12 cellular contexts compared by ENCODE assay signal in the genomic region with DNA sequence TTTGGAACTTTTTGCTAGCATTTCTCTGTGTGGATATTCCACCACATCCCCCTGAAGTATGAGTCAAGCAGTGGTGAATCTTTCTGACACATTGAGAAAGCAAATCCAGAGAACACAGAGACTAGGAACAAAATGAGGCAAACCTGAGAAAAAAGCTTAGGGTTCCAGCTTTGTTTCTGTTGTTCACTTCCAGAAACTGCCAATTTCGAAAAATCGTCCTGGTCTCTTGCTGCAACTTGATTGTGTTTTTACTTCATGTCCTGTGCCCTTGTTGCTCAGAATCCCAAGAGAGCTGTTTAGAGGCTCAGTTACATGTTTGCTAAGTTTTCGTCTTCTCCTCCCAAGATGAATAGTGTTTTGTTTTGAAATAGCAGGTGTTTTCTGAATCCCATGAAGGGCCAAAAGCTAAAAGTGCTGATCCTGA. TPM values are rescaled to one million over a fixed set of nuclear protein-coding genes. Genes with fewer than 3 reads are reported as not detected.
DNase-seq lines count a peak whose midpoint lies in the region; ATAC-seq, FAIRE-seq and TF ChIP-seq lines count a peak whose summit lies in the region.
"Had no signal": no experiment of that assay in that cellular context is flagged by ENCODE, and none has a peak within 500 bp of the region (broad histone marks: within the 10 kb centered on the region; RNA-seq: fewer than 3 reads in every experiment).

No MANE protein-coding gene starts in this region.

- H3K36me3 ChIP-seq in keratinocyte (ENCODE audit: control insufficient read depth in 2 of 2, extremely low read depth in 1 of 2, insufficient read depth in 2 of 2, low read length in 2 of 2), result peaks cover 3 to 4% of the 10 kb centered on the region in 2 experiments

- H3K9ac ChIP-seq in H9 (ENCODE audit: extremely low read depth, insufficient read length, low read length) (no peak overlapping the region), keratinocyte (ENCODE audit: control insufficient read depth, extremely low read depth, insufficient read depth, low read length) (no peak overlapping the region)

- H2AK5ac ChIP-seq in H9 (ENCODE audit: insufficient read length, low read length), result no peak overlapping the region

- no CpG with 5 or more reads among the region's 3 CpGs for WGBS in H9 (ENCODE audit: extremely low coverage, insufficient read length, low lambda C conversion rate)

- no peak overlapping the region for H3K4ac ChIP-seq in H9 (ENCODE audit: low read depth, low read length)

- H2BK120ac ChIP-seq in H9 (ENCODE audit: low read depth, low read length, poor library complexity, severe bottlenecking), result no peak overlapping the region

- H3K27ac Mint-ChIP-seq in H9, result peak overlapping the region in 1 of 3 experiments; percentile 62; a peak in 2 of 7 replicates
- H3K27ac Mint-ChIP-seq in activated T-helper 1 cell treated with anti-CD3 and anti-CD28 coated beads, Interleukin-12 subunit alpha, Interleukin-12 subunit beta, Interleukin-2, Interleukin-4 antibody, amounts not matched to agents 30 ng/mL and 10 ng/mL and 1 ng/mL, durations not matched to agents 14 hours and 24 hours and 36 hours, result peak overlapping the region; percentile 26

- H3K4me1 ChIP-seq in H9 (ENCODE audit: insufficient read depth, low read length) (peaks cover 15% of the 10 kb centered on the region; the same call in 1 of the 2 replicates), keratinocyte (ENCODE audit: control insufficient read depth, extremely low read depth, insufficient read depth, low read length) (peaks cover 28% of the 10 kb centered on the region)

- dilution Hi-C loops in keratinocyte (cut with MboI; ENCODE audit: extremely low pct_ligation_motif_present, low sequenced_read_pairs), result loop anchor here (5.0 kb wide), 1 partner anchor 42 kb away; no protein-coding TSS in a partner anchor

- no peak overlapping the region for H4K8ac ChIP-seq in H9 (replicated peaks; ENCODE audit: insufficient read length, low read depth, low read length)

- H3K23me2 ChIP-seq in H9 (ENCODE audit: insufficient read length, low read depth, low read length, poor library complexity, severe bottlenecking), result no peaks in the 10 kb centered on the region

- H3K27ac ChIP-seq in C4-2B (peak overlapping the region; percentile 4; the same call in 1 of the 2 replicates), H9 (ENCODE audit: insufficient read length, low read depth, low read length) (no peak overlapping the region), keratinocyte (ENCODE audit: control insufficient read depth, insufficient read depth, low read length) (peak overlapping the region; percentile 26)

- no peak overlapping the region for H2BK20ac ChIP-seq in H9 (ENCODE audit: low read depth, low read length, poor library complexity, severe bottlenecking)

- H3T11ph ChIP-seq in H9 (ENCODE audit: low read length), result no peak overlapping the region

- no peak for TF ChIP-seq CTCF in C4-2B (conservative IDR thresholded peaks at IDR 0.05)
- no peak for TF ChIP-seq CTCF in H9 (conservative IDR thresholded peaks at IDR 0.05)
- no peak for TF ChIP-seq CTCF in keratinocyte (optimal IDR thresholded peaks at IDR 0.05 in 1 of 3, IDR thresholded peaks at IDR 0.05 in 1 of 3, conservative IDR thresholded peaks at IDR 0.05 in 1 of 3; ENCODE audit: extremely low read depth in 1 of 3, insufficient read depth in 2 of 3, low read length in 3 of 3)

- H3K4me3 ChIP-seq in keratinocyte (ENCODE audit: control insufficient read depth in 2 of 3, extremely low read depth in 1 of 3, insufficient read depth in 2 of 3, low read depth in 1 of 3, low read length in 3 of 3), result no peak overlapping the region

- DNase-seq in H9 (no peak), keratinocyte (ENCODE audit: low read depth, low spot score) (no peak), NCI-H2029 treated with DMSO at 0.1 percent for 48 hours (lab: John Stamatoyannopoulos, UW) (no peak), H4 (ENCODE audit: low spot score) (no peak), NCI-H446 (lab: John Stamatoyannopoulos, UW) (no peak)
- DNase-seq in activated T-helper 1 cell treated with anti-CD3 and anti-CD28 coated beads, Interleukin-12 subunit alpha, Interleukin-12 subunit beta, Interleukin-2, Interleukin-4 antibody, amounts not matched to agents 30 ng/mL and 10 ng/mL and 1 ng/mL, durations not matched to agents 14 hours and 24 hours and 36 hours (ENCODE audit: low spot score), result no peak
- DNase-seq: activated gamma-delta T cell treated with Interleukin-2 at 50 U/mL for 16 hours, dermis blood vessel endothelial cell, NCI-H1694 had no signal

- H4K5ac ChIP-seq in H9 (ENCODE audit: insufficient read length, low read depth, low read length), result no peak overlapping the region

- H3K14ac ChIP-seq in H9 (ENCODE audit: insufficient read depth, low read length), result no peak overlapping the region

- peaks cover 14 to 24% (median 19%) of the 10 kb centered on the region in 3 experiments for H3K36me3 Mint-ChIP-seq in H9 (ENCODE audit: insufficient read depth in 1 of 3, low read depth in 3 of 3)
- peaks cover 36% of the 10 kb centered on the region for H3K36me3 Mint-ChIP-seq in activated T-helper 1 cell treated with anti-CD3 and anti-CD28 coated beads, Interleukin-12 subunit alpha, Interleukin-12 subunit beta, Interleukin-2, Interleukin-4 antibody, amounts not matched to agents 30 ng/mL and 10 ng/mL and 1 ng/mL, durations not matched to agents 14 hours and 24 hours and 36 hours (ENCODE audit: low read depth)

- no peak overlapping the region for H3K56ac ChIP-seq in H9 (ENCODE audit: insufficient read length, low read depth, low read length)

- H2AFZ ChIP-seq in H9 (ENCODE audit: low read length) (no peak overlapping the region), keratinocyte (ENCODE audit: control insufficient read depth, low read length) (no peak overlapping the region)

- no peak for ATAC-seq in GM19452 (IDR thresholded peaks at IDR 0.05; ENCODE audit: unreplicated experiment)

- intact Hi-C loops in activated T-helper 1 cell treated with anti-CD3 and anti-CD28 coated beads, Interleukin-12 subunit alpha, Interleukin-12 subunit beta, Interleukin-2, Interleukin-4 antibody, amounts not matched to agents 30 ng/mL and 10 ng/mL and 1 ng/mL, durations not matched to agents 14 hours and 24 hours and 36 hours (cut with micrococcal nuclease), result loop anchor here (5.0 kb wide), 1 partner anchor 72 kb away; no protein-coding TSS in a partner anchor

- H3K27me3 ChIP-seq in H9 (ENCODE audit: insufficient read depth, low read length), result no peaks in the 10 kb centered on the region
- no peaks in the 10 kb centered on the region for H3K27me3 ChIP-seq in keratinocyte (ENCODE audit: control insufficient read depth, extremely low read depth, insufficient read depth, low read length)

- peaks cover 21% of the 10 kb centered on the region; the same call in 1 of the 2 replicates for H3K79me2 ChIP-seq in H9 (ENCODE audit: insufficient read depth, low read length)
- peaks cover 95% of the 10 kb centered on the region for H3K79me2 ChIP-seq in keratinocyte (ENCODE audit: control insufficient read depth, insufficient read depth, low read length)

- H2BK5ac ChIP-seq in H9 (ENCODE audit: insufficient read length, low read length), result no peak overlapping the region

- no peak overlapping the region for H2BK15ac ChIP-seq in H9 (ENCODE audit: low read depth, low read length)

- no peak overlapping the region for H3K23ac ChIP-seq in H9 (ENCODE audit: insufficient read length, low read depth, low read length)

- H3K79me1 ChIP-seq in H9 (ENCODE audit: insufficient read depth, low read depth, low read length, poor library complexity, severe bottlenecking), result peaks cover 5% of the 10 kb centered on the region

- H3K18ac ChIP-seq in H9 (ENCODE audit: insufficient read length, low read depth, low read length), result peak overlapping the region; percentile 15

- peaks cover 3% of the 10 kb centered on the region for H3K9me1 ChIP-seq in keratinocyte (ENCODE audit: control insufficient read depth, extremely low read depth, insufficient read depth, low read length)

- peaks cover 40 to 46% of the 10 kb centered on the region in 2 experiments for H3K4me1 Mint-ChIP-seq in H9
- peaks cover 67% of the 10 kb centered on the region for H3K4me1 Mint-ChIP-seq in activated T-helper 1 cell treated with anti-CD3 and anti-CD28 coated beads, Interleukin-12 subunit alpha, Interleukin-12 subunit beta, Interleukin-2, Interleukin-4 antibody, amounts not matched to agents 30 ng/mL and 10 ng/mL and 1 ng/mL, durations not matched to agents 14 hours and 24 hours and 36 hours (ENCODE audit: low read depth)

- no peaks in the 10 kb centered on the region for H4K20me1 ChIP-seq in H9 (ENCODE audit: control insufficient read depth, insufficient read depth, insufficient read length)
- peaks cover 15% of the 10 kb centered on the region for H4K20me1 ChIP-seq in keratinocyte (ENCODE audit: control insufficient read depth, extremely low read depth, insufficient read depth, low read length)

- FAIRE-seq in keratinocyte (lab: Jason Lieb, UNC), result peak; percentile 52
- FAIRE-seq: GM12891 had no signal

- H3K27me3 Mint-ChIP-seq in H9 (ENCODE audit: low read depth), result no peaks in the 10 kb centered on the region
- no peaks in the 10 kb centered on the region for H3K27me3 Mint-ChIP-seq in activated T-helper 1 cell treated with anti-CD3 and anti-CD28 coated beads, Interleukin-12 subunit alpha, Interleukin-12 subunit beta, Interleukin-2, Interleukin-4 antibody, amounts not matched to agents 30 ng/mL and 10 ng/mL and 1 ng/mL, durations not matched to agents 14 hours and 24 hours and 36 hours (ENCODE audit: insufficient read depth)

- H3K9me3 ChIP-seq in H9 (ENCODE audit: control insufficient read depth, low read depth, low read length), result no peaks in the 10 kb centered on the region
- no peaks in the 10 kb centered on the region for H3K9me3 ChIP-seq in keratinocyte (ENCODE audit: control insufficient read depth, low read depth, low read length)

- no peaks in the 10 kb centered on the region for H3K9me3 Mint-ChIP-seq in H9
- H3K9me3 Mint-ChIP-seq in activated T-helper 1 cell treated with anti-CD3 and anti-CD28 coated beads, Interleukin-12 subunit alpha, Interleukin-12 subunit beta, Interleukin-2, Interleukin-4 antibody, amounts not matched to agents 30 ng/mL and 10 ng/mL and 1 ng/mL, durations not matched to agents 14 hours and 24 hours and 36 hours, result no peaks in the 10 kb centered on the region

- H3K4me2 ChIP-seq in H9 (ENCODE audit: insufficient read depth, insufficient read length, low read length), result no peak overlapping the region
- peak overlapping the region; percentile 22 for H3K4me2 ChIP-seq in keratinocyte (ENCODE audit: control insufficient read depth, extremely low read depth, insufficient read depth, low read depth, low read length)

- H3K4me3 Mint-ChIP-seq in H9, result no peak overlapping the region
- H3K4me3 Mint-ChIP-seq in activated T-helper 1 cell treated with anti-CD3 and anti-CD28 coated beads, Interleukin-12 subunit alpha, Interleukin-12 subunit beta, Interleukin-2, Interleukin-4 antibody, amounts not matched to agents 30 ng/mL and 10 ng/mL and 1 ng/mL, durations not matched to agents 14 hours and 24 hours and 36 hours, result no peak overlapping the region

- H4K91ac ChIP-seq in H9 (ENCODE audit: insufficient read length, low read depth, low read length), result no peak overlapping the region

- H2BK12ac ChIP-seq in H9 (ENCODE audit: insufficient read length, low read depth, low read length), result no peak overlapping the region

RNA-seq across cellular contexts. Expression of a gene that starts 13.7 kb away (rescaled TPM):
- total RNA-seq in H9 (2021), result 50.4 and 50.8 TPM in 2 replicates
- 82.5 and 86.6 TPM in 2 replicates for total RNA-seq in activated T-helper 1 cell treated with anti-CD3 and anti-CD28 coated beads, Interleukin-12 subunit alpha, Interleukin-12 subunit beta, Interleukin-2, Interleukin-4 antibody, amounts not matched to agents 30 ng/mL and 10 ng/mL and 1 ng/mL, durations not matched to agents 14 hours and 24 hours and 36 hours
- 44.4 to 73.8 TPM (median 73.2 TPM) in 3 replicates for polyA plus RNA-seq in keratinocyte
- polyA plus RNA-seq in keratinocyte (2011; ENCODE audit: low read depth), result 46.0 TPM
- polyA plus RNA-seq in keratinocyte (2011; cell fraction: cytosol; rRNA removed), result 31.9 and 44.4 TPM in 2 replicates
- polyA plus RNA-seq in keratinocyte (2011; cell fraction: nucleus; rRNA removed), result 42.6 and 42.7 TPM in 2 replicates
- polyA plus RNA-seq in keratinocyte (2012; ENCODE audit: low replicate concordance), result 63.2 and 63.8 TPM in 2 replicates
- 30.2 to 55.5 TPM (median 42.5 TPM) in 3 replicates for polyA minus RNA-seq in keratinocyte
- polyA minus RNA-seq in keratinocyte (2011; cell fraction: cytosol; rRNA and poly(A)+ RNA removed), result 21.7 TPM
- polyA minus RNA-seq in keratinocyte (2011; cell fraction: nucleus; rRNA and poly(A)+ RNA removed), result 19.1 and 28.9 TPM in 2 replicates
- 19.0 and 27.7 TPM in 2 replicates for total RNA-seq in H4 (2014; rRNA removed; shearing (Covaris generic))

RNA-seq across cellular contexts. Expression of a gene that starts 43.9 kb away (rescaled TPM):
- 26.9 and 28.3 TPM in 2 replicates for total RNA-seq in H9 (2021)
- 49.2 and 56.0 TPM in 2 replicates for total RNA-seq in activated T-helper 1 cell treated with anti-CD3 and anti-CD28 coated beads, Interleukin-12 subunit alpha, Interleukin-12 subunit beta, Interleukin-2, Interleukin-4 antibody, amounts not matched to agents 30 ng/mL and 10 ng/mL and 1 ng/mL, durations not matched to agents 14 hours and 24 hours and 36 hours
- polyA plus RNA-seq in keratinocyte, result 3.4 to 11.9 TPM (median 9.3 TPM) in 3 replicates
- 8.5 TPM for polyA plus RNA-seq in keratinocyte (2011; ENCODE audit: low read depth)
- 4.5 and 8.7 TPM in 2 replicates for polyA plus RNA-seq in keratinocyte (2011; cell fraction: cytosol; rRNA removed)
- polyA plus RNA-seq in keratinocyte (2011; cell fraction: nucleus; rRNA removed), result 4.5 and 7.1 TPM in 2 replicates
- polyA plus RNA-seq in keratinocyte (2012; ENCODE audit: low replicate concordance), result 5.6 and 13.9 TPM in 2 replicates
- 1.4 to 7.1 TPM (median 1.9 TPM) in 3 replicates for polyA minus RNA-seq in keratinocyte
- polyA minus RNA-seq in keratinocyte (2011; cell fraction: cytosol; rRNA and poly(A)+ RNA removed), result 3.8 TPM
- 1.3 and 5.0 TPM in 2 replicates for polyA minus RNA-seq in keratinocyte (2011; cell fraction: nucleus; rRNA and poly(A)+ RNA removed)
- total RNA-seq in H4 (2014; rRNA removed; shearing (Covaris generic)), result 22.2 and 24.3 TPM in 2 replicates
